1 cellular context compared by ENCODE assay signal in genomic region chr22:46970411-46971123, GRCh38.
TF ChIP-seq lines count a peak whose summit lies in the region.

No MANE protein-coding gene starts in this region.

TF ChIP-seq in HepG2, 621 proteins besides CTCF, POLR2A, EP300 and RAD21 (continued from another document):
- TF ChIP-seq ZNF614 (CRISPR knock-in tag; IDR thresholded peaks at IDR 0.05; ENCODE audit: borderline replicate concordance) (no peak), ZBTB20 (CRISPR knock-in tag; IDR thresholded peaks at IDR 0.05; ENCODE audit: borderline replicate concordance, low read depth) (no peak)
